1 cellular context compared by ENCODE assay signal in the genomic region with DNA sequence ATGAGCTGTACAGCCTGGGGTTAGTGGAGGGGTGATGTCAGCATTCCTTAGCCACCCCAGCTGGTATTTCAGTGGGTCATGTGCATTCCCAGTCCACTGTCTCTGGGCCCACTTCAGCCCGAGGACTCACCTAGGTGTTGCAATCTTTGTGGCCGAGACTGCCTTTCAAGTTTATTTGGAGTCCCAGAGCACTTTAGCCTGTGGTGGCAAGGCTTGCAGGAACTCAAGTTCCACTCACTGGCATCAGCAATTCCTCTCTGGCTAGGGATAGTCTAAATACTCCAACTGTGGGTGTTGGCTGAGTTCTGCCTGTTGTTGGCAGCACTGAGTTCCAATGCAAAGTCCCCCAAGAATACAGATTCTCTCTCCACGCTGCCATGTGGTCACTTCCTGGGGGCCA.
TF ChIP-seq lines count a peak whose summit lies in the region.

No MANE protein-coding gene starts in this region.

TF ChIP-seq in H1, 55 proteins besides CTCF, POLR2A, EP300 and RAD21 (continued from another document):
- TF ChIP-seq MAX (IDR thresholded peaks at IDR 0.05): 0 out of 2 replicates have a peak, but pooled peaks have one; percentile 10
